ENCODE assay signal across 8 cellular contexts in genomic region chr1:192807221-192807967, GRCh38. TPM values are rescaled to one million over a fixed set of nuclear protein-coding genes. Genes with fewer than 3 reads are reported as not detected.
DNase-seq lines count a peak whose midpoint lies in the region; ATAC-seq and TF ChIP-seq lines count a peak whose summit lies in the region.

No MANE protein-coding gene starts in this region.

- peaks cover 32% of the 10 kb centered on the region for H3K36me3 Mint-ChIP-seq in activated B cell treated with CpG ODN at 0.5 μM for 24 hours (ENCODE audit: low read depth)
- no peaks in the 10 kb centered on the region for H3K36me3 Mint-ChIP-seq in glutamatergic neuron (ENCODE audit: unreplicated experiment)
- peaks cover 26% of the 10 kb centered on the region for H3K36me3 Mint-ChIP-seq in stimulated activated naive CD8-positive, alpha-beta T cell treated with anti-CD3 and anti-CD28 coated beads, Interleukin-15, Interleukin-2, amounts not matched to agents 100 ng/mL and 50 ng/mL, for 24 hours (ENCODE audit: low read depth)

- intact Hi-C loops in activated B cell treated with CpG ODN at 0.5 μM for 24 hours (cut with micrococcal nuclease), result loop anchor here (1.0 to 10.0 kb wide), 7 partner anchors 135 to 730 kb away; no protein-coding TSS in a partner anchor

- no peaks in the 10 kb centered on the region for H3K27me3 Mint-ChIP-seq in activated B cell treated with CpG ODN at 0.5 μM for 24 hours
- H3K27me3 Mint-ChIP-seq in glutamatergic neuron (ENCODE audit: unreplicated experiment), result peaks cover 11% of the 10 kb centered on the region
- no peaks in the 10 kb centered on the region for H3K27me3 Mint-ChIP-seq in stimulated activated naive CD8-positive, alpha-beta T cell treated with anti-CD3 and anti-CD28 coated beads, Interleukin-15, Interleukin-2, amounts not matched to agents 100 ng/mL and 50 ng/mL, for 24 hours

- H3K4me1 Mint-ChIP-seq in activated B cell treated with CpG ODN at 0.5 μM for 24 hours (peaks cover 48% of the 10 kb centered on the region), glutamatergic neuron (ENCODE audit: low read depth, unreplicated experiment) (peaks cover 17% of the 10 kb centered on the region)
- peaks cover 44% of the 10 kb centered on the region for H3K4me1 Mint-ChIP-seq in stimulated activated naive CD8-positive, alpha-beta T cell treated with anti-CD3 and anti-CD28 coated beads, Interleukin-15, Interleukin-2, amounts not matched to agents 100 ng/mL and 50 ng/mL, for 24 hours (ENCODE audit: low read depth)

- ATAC-seq in GM19463 (IDR thresholded peaks at IDR 0.05; ENCODE audit: unreplicated experiment) (peak; percentile 24), HG03520 (IDR thresholded peaks at IDR 0.05; ENCODE audit: unreplicated experiment) (peak; percentile 43), activated B cell treated with CpG ODN at 0.5 μM for 24 hours (ENCODE audit: low read depth) (no peak)

- CTCF ChIA-PET in activated B cell treated with CpG ODN at 0.5 μM for 24 hours (lab: Charles Lee), result interaction anchor here (1.1 to 5.0 kb wide), 16 partner anchors 9 to 333 kb away, joined by 3 to 100 read pairs (median 4); partner anchors contain the start of genes CDC73, RO60 and UCHL5

- no peaks in the 10 kb centered on the region for H3K9me3 Mint-ChIP-seq in activated B cell treated with CpG ODN at 0.5 μM for 24 hours
- peaks cover 13% of the 10 kb centered on the region for H3K9me3 Mint-ChIP-seq in glutamatergic neuron (ENCODE audit: unreplicated experiment)
- H3K9me3 Mint-ChIP-seq in stimulated activated naive CD8-positive, alpha-beta T cell treated with anti-CD3 and anti-CD28 coated beads, Interleukin-15, Interleukin-2, amounts not matched to agents 100 ng/mL and 50 ng/mL, for 24 hours, result no peaks in the 10 kb centered on the region

- POLR2A ChIA-PET in activated B cell treated with CpG ODN at 0.5 μM for 24 hours (lab: Charles Lee), result interaction anchor here (1.0 to 6.9 kb wide), 5 partner anchors 10 to 315 kb away, joined by 3 to 50 read pairs (median 7); partner anchors contain the start of genes CDC73, RO60 and UCHL5

- TF ChIP-seq CTCF in GM10266 (IDR thresholded peaks at IDR 0.05; ENCODE audit: control insufficient read depth, insufficient read depth, low read depth, missing control alignments) (peak; percentile 10), activated B cell treated with CpG ODN at 0.5 μM for 24 hours (IDR thresholded peaks at IDR 0.05) (no peak), glutamatergic neuron (IDR thresholded peaks at IDR 0.05; ENCODE audit: partially characterized antibody, unreplicated experiment) (no peak)

- H3K27ac Mint-ChIP-seq in activated B cell treated with CpG ODN at 0.5 μM for 24 hours (peak overlapping the region; percentile 85), glutamatergic neuron (ENCODE audit: unreplicated experiment) (peak overlapping the region; percentile 97)
- peak overlapping the region; percentile 48 for H3K27ac Mint-ChIP-seq in stimulated activated naive CD8-positive, alpha-beta T cell treated with anti-CD3 and anti-CD28 coated beads, Interleukin-15, Interleukin-2, amounts not matched to agents 100 ng/mL and 50 ng/mL, for 24 hours

- H3K4me3 Mint-ChIP-seq in activated B cell treated with CpG ODN at 0.5 μM for 24 hours (peak overlapping the region; percentile 96), glutamatergic neuron (ENCODE audit: unreplicated experiment) (peak overlapping the region; percentile 90)
- H3K4me3 Mint-ChIP-seq in stimulated activated naive CD8-positive, alpha-beta T cell treated with anti-CD3 and anti-CD28 coated beads, Interleukin-15, Interleukin-2, amounts not matched to agents 100 ng/mL and 50 ng/mL, for 24 hours, result peak overlapping the region; percentile 97

- DNase-seq in GM10266 (ENCODE audit: extremely low spot score), result peak; percentile 34
- no peak for DNase-seq in activated B cell treated with CpG ODN at 0.5 μM for 24 hours
- no peak for DNase-seq in glutamatergic neuron
- DNase-seq in SW480 (ENCODE audit: low spot score), result no peak
- DNase-seq in ecto neural progenitor cell (ENCODE audit: low spot score), result no peak

RNA-seq across cellular contexts. Expression of gene RGS2, which starts 1.4 kb away (rescaled TPM):
- total RNA-seq in activated B cell treated with CpG ODN at 0.5 μM for 24 hours (31.1 and 32.7 TPM in 2 replicates), glutamatergic neuron (ENCODE audit: unreplicated experiment) (33.5 TPM)
